9 cellular contexts compared by ENCODE assay signal in genomic region chr14:96852823-96853422, GRCh38. TPM values are rescaled to one million over a fixed set of nuclear protein-coding genes. Genes with fewer than 3 reads are reported as not detected.
A peak's percentile ranks its signal among the peaks of the same experiment; 100 is the strongest.
DNase-seq lines count a peak whose midpoint lies in the region; ATAC-seq and TF ChIP-seq lines count a peak whose summit lies in the region.
"Had no signal": no experiment of that assay in that cellular context is flagged by ENCODE, and none has a peak within 500 bp of the region (broad histone marks: within the 10 kb centered on the region; RNA-seq: fewer than 3 reads in every experiment).

No MANE protein-coding gene starts in this region.

- peak in 2 of 3 experiments; percentile 31 to 44 for TF ChIP-seq CTCF in ascending aorta (IDR thresholded peaks at IDR 0.05)

- intact Hi-C loops in activated CD4-positive, alpha-beta T cell treated with anti-CD3 and anti-CD28 coated beads for 36 hours (cut with DNase I, micrococcal nuclease) = loop anchor here (2.0 to 10.0 kb wide), 2 partner anchors 54 to 288 kb away; no protein-coding TSS in a partner anchor
- intact Hi-C loops in ascending aorta (cut with DNase I) = no loop called here
- intact Hi-C loops in left colon (cut with DNase I, micrococcal nuclease) = no loop called here

- CTCF ChIA-PET in activated CD4-positive, alpha-beta T cell treated with anti-CD3 and anti-CD28 coated beads for 36 hours (lab: Charles Lee) = interaction anchor here (0.7 to 3.1 kb wide), 25 partner anchors 9 to 304 kb away, joined by 3 to 20 read pairs (median 4); no protein-coding TSS in a partner anchor

- H3K27me3 Mint-ChIP-seq in activated CD4-positive, alpha-beta T cell treated with anti-CD3 and anti-CD28 coated beads for 36 hours = no peaks in the 10 kb centered on the region
- H3K27me3 Mint-ChIP-seq: stimulated activated naive CD8-positive, alpha-beta T cell treated with anti-CD3 and anti-CD28 coated beads, Interleukin-15, Interleukin-2, amounts not matched to agents 100 ng/mL and 50 ng/mL, for 24 hours had no signal

- no peak overlapping the region for H3K4me3 Mint-ChIP-seq in activated CD4-positive, alpha-beta T cell treated with anti-CD3 and anti-CD28 coated beads for 36 hours
- H3K4me3 Mint-ChIP-seq: stimulated activated naive CD8-positive, alpha-beta T cell treated with anti-CD3 and anti-CD28 coated beads, Interleukin-15, Interleukin-2, amounts not matched to agents 100 ng/mL and 50 ng/mL, for 24 hours had no signal

- no peaks in the 10 kb centered on the region for H3K4me1 ChIP-seq in ascending aorta

- no peak overlapping the region for H3K4me3 ChIP-seq in ascending aorta

- peak; percentile 38 for ATAC-seq in activated CD4-positive, alpha-beta T cell treated with anti-CD3 and anti-CD28 coated beads for 36 hours
- peak; percentile 76 for ATAC-seq in GM21723 (IDR thresholded peaks at IDR 0.05; ENCODE audit: unreplicated experiment)
- peak; percentile 76 for ATAC-seq in left colon

- H3K27ac ChIP-seq in ascending aorta = no peak overlapping the region

- H3K4me1 Mint-ChIP-seq in activated CD4-positive, alpha-beta T cell treated with anti-CD3 and anti-CD28 coated beads for 36 hours = peaks cover 22% of the 10 kb centered on the region

- peaks cover 0 to 3% of the 10 kb centered on the region in 2 donors for H3K36me3 ChIP-seq in ascending aorta

- POLR2A ChIA-PET in activated CD4-positive, alpha-beta T cell treated with anti-CD3 and anti-CD28 coated beads for 36 hours (lab: Charles Lee) = interaction anchor here (0.6 to 1.1 kb wide), 3 partner anchors 56 to 130 kb away, joined by 3 read pairs; partner anchors contain the start of gene VRK1

- no peaks in the 10 kb centered on the region for H3K27me3 ChIP-seq in ascending aorta

- peaks cover 34% of the 10 kb centered on the region for H3K36me3 Mint-ChIP-seq in activated CD4-positive, alpha-beta T cell treated with anti-CD3 and anti-CD28 coated beads for 36 hours (ENCODE audit: low read depth)

- DNase-seq in activated CD4-positive, alpha-beta T cell treated with anti-CD3 and anti-CD28 coated beads for 36 hours = no peak
- DNase-seq in activated CD4-positive, alpha-beta T cell treated with anti-CD3 and anti-CD28 coated beads, Interleukin-2, amount 50 U/mL, for 1 hour = no peak
- DNase-seq in NCI-H1694 treated with DMSO at 0.1 percent for 48 hours (lab: John Stamatoyannopoulos, UW) (peak; percentile 87), ascending aorta (ENCODE audit: low spot score in 2 of 2) (no peak), left colon (no peak), NCI-H1436 treated with DMSO at 0.1 percent for 48 hours (lab: John Stamatoyannopoulos, UW) (no peak), mesenteric fat pad (ENCODE audit: low spot score) (no peak)

- H3K9me3 Mint-ChIP-seq in activated CD4-positive, alpha-beta T cell treated with anti-CD3 and anti-CD28 coated beads for 36 hours (ENCODE audit: low read depth) = no peaks in the 10 kb centered on the region
- H3K9me3 Mint-ChIP-seq: stimulated activated naive CD8-positive, alpha-beta T cell treated with anti-CD3 and anti-CD28 coated beads, Interleukin-15, Interleukin-2, amounts not matched to agents 100 ng/mL and 50 ng/mL, for 24 hours had no signal

- H3K9me3 ChIP-seq in ascending aorta = no peaks in the 10 kb centered on the region

- no peak overlapping the region for H3K27ac Mint-ChIP-seq in activated CD4-positive, alpha-beta T cell treated with anti-CD3 and anti-CD28 coated beads for 36 hours
- H3K27ac Mint-ChIP-seq: stimulated activated naive CD8-positive, alpha-beta T cell treated with anti-CD3 and anti-CD28 coated beads, Interleukin-15, Interleukin-2, amounts not matched to agents 100 ng/mL and 50 ng/mL, for 24 hours had no signal

RNA-seq across cellular contexts. Expression of gene VRK1, which starts 55.7 kb away (rescaled TPM):
- 10 to 100 TPM; 63.1 to 83.3 TPM for total RNA-seq in activated CD4-positive, alpha-beta T cell treated with anti-CD3 and anti-CD28 coated beads for 36 hours
- total RNA-seq in ascending aorta = 2.4 TPM
- 10 to 100 TPM; 11.3 to 14.6 TPM for total RNA-seq in left colon
- 9.0 TPM for total RNA-seq in mesenteric fat pad

Comparison
In these comparisons a context has a peak if more than half of its experiments do, and no peak if none do; other contexts are left out.
1. intact Hi-C loops: an anchor here in activated CD4-positive, alpha-beta T cell treated with anti-CD3 and anti-CD28 coated beads for 36 hours (2.0 to 10.0 kb wide); none called in ascending aorta and left colon.